28 cellular contexts compared by ENCODE assay signal in the genomic region with DNA sequence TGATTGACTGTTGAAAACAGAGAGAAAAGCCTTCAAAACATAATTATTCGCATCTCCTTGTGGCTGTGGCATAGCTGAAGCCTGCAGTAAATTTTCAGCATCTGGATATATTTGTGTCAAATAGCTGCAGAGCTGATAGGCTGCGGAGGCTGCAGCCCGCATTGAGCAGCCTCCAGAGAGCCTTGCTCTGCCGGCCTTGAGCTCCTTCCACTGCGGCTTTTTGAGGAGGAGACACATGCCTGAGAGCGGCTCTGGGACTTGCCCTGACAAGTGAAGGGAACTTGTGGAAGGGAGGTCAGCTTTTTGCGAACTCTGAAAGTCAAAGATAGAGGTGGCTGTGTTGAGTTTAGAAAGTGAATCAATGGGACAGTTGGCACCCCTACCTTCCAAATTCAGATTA.
A peak's percentile ranks its signal among the peaks of the same experiment; 100 is the strongest.
DNase-seq lines count a peak whose midpoint lies in the region; ATAC-seq and TF ChIP-seq lines count a peak whose summit lies in the region.
"Had no signal": no experiment of that assay in that cellular context is flagged by ENCODE, and none has a peak within 500 bp of the region (broad histone marks: within the 10 kb centered on the region; RNA-seq: fewer than 3 reads in every experiment).

No MANE protein-coding gene starts in this region.

- H3K36me3 Mint-ChIP-seq in GM23338 (ENCODE audit: low read depth) (no peaks in the 10 kb centered on the region), brain (no peaks in the 10 kb centered on the region)
- H3K36me3 Mint-ChIP-seq: CD8-positive, alpha-beta memory T cell had no signal

- H3K79me2 ChIP-seq in GM23338 (replicated peaks; ENCODE audit: insufficient read depth): peaks cover 41% of the 10 kb centered on the region

- H3K4me3 ChIP-seq in GM23338 (no peak overlapping the region), heart left ventricle (no peak overlapping the region), neuronal stem cell (ENCODE audit: low read length in 2 of 2) (no peak overlapping the region), upper lobe of right lung (no peak overlapping the region)
- H3K4me3 ChIP-seq: esophagus squamous epithelium, gastroesophageal sphincter, lower lobe of right lung had no signal

- H3K14ac ChIP-seq in neuronal stem cell (ENCODE audit: low read length): no peak overlapping the region

- H4K91ac ChIP-seq in neuronal stem cell (ENCODE audit: low read depth, low read length, poor library complexity): no peak overlapping the region

- H3K4me1 Mint-ChIP-seq in GM23338: peaks cover 28% of the 10 kb centered on the region
- peaks cover 28% of the 10 kb centered on the region for H3K4me1 Mint-ChIP-seq in brain
- H3K4me1 Mint-ChIP-seq: activated CD4-positive, alpha-beta T cell treated with anti-CD3 and anti-CD28 coated beads, Interleukin-2, amount 10 ng/mL, durations not matched to agents 7 days and 5 days; B cell; CD8-positive, alpha-beta memory T cell had no signal

- no peak overlapping the region for H3K4ac ChIP-seq in neuronal stem cell (ENCODE audit: low read length)

- no peak overlapping the region for H2AK5ac ChIP-seq in neuronal stem cell (ENCODE audit: low read depth, low read length)

- H2BK120ac ChIP-seq in neuronal stem cell (ENCODE audit: low read depth, low read length): no peak overlapping the region

- H3K27ac ChIP-seq in GM23338 (ENCODE audit: low read depth): 0 out of 2 replicates have a peak overlapping the region, but pooled peaks have one; percentile 70
- H3K27ac ChIP-seq in heart left ventricle: peak overlapping the region in 7 of 12 donors; percentile 15 to 55 (median 31)
- no peak overlapping the region for H3K27ac ChIP-seq in neuronal stem cell (replicated peaks; ENCODE audit: low read length)
- no peak overlapping the region for H3K27ac ChIP-seq in upper lobe of right lung
- H3K27ac ChIP-seq: esophagus squamous epithelium, gastroesophageal sphincter, lower lobe of right lung, WERI-Rb-1 had no signal

- H2BK5ac ChIP-seq in neuronal stem cell (ENCODE audit: low read length): no peak overlapping the region

- H3K36me3 ChIP-seq in GM23338 (ENCODE audit: insufficient read depth) (no peaks in the 10 kb centered on the region), heart left ventricle (peaks cover 0 to 11% (median 0%) of the 10 kb centered on the region in 9 donors), neuronal stem cell (replicated peaks in 1 of 2; ENCODE audit: control insufficient read depth in 2 of 2, insufficient read depth in 2 of 2, low read length in 2 of 2) (no peaks in the 10 kb centered on the region), upper lobe of right lung (no peaks in the 10 kb centered on the region)
- H3K36me3 ChIP-seq: esophagus squamous epithelium, gastroesophageal sphincter, lower lobe of right lung, WERI-Rb-1 had no signal

- DNase-seq in GM23338 (ENCODE audit: low spot score): peak; percentile 34
- DNase-seq in heart left ventricle: no peak
- DNase-seq in neuronal stem cell (ENCODE audit: low spot score): no peak
- no peak for DNase-seq in H4 (ENCODE audit: low spot score)
- DNase-seq in upper lobe of right lung: no peak
- no peak for DNase-seq in occipital lobe (lab: John Stamatoyannopoulos, UW)
- DNase-seq: activated CD4-positive, alpha-beta T cell treated with anti-CD3 and anti-CD28 coated beads, Interleukin-2, amount 10 ng/mL, durations not matched to agents 7 days and 5 days; activated T-cell treated with anti-CD3 and anti-CD28 coated beads, Interleukin-2, amount 50 U/mL, for 4 hours; CD8-positive, alpha-beta memory T cell; cortex of kidney; esophagus squamous epithelium; kidney; lower lobe of right lung; NCI-H1105; NCI-H1930; NCI-H2227 treated with DMSO at 0.1 percent for 48 hours; nephron progenitor cell; stimulated activated CD4-positive, alpha-beta T cell treated with anti-CD3 and anti-CD28 coated beads, Interleukin-4, amount 100 ng/mL, for 4 hours; stimulated activated naive CD4-positive, alpha-beta T cell; SW 1271; T1000; WERI-Rb-1 had no signal

- no peak overlapping the region for H3K4me3 Mint-ChIP-seq in GM23338
- peak overlapping the region in 1 of 5 experiments; percentile 30 for H3K4me3 Mint-ChIP-seq in brain
- H3K4me3 Mint-ChIP-seq: activated CD4-positive, alpha-beta T cell treated with anti-CD3 and anti-CD28 coated beads, Interleukin-2, amount 10 ng/mL, durations not matched to agents 7 days and 5 days; activated T-cell treated with anti-CD3 and anti-CD28 coated beads, Interleukin-2, amount 50 U/mL, for 4 hours; B cell; CD8-positive, alpha-beta memory T cell; nephron progenitor cell had no signal

- H3K9me3 Mint-ChIP-seq in GM23338 (no peaks in the 10 kb centered on the region), brain (peaks cover 0 to 3% (median 0%) of the 10 kb centered on the region in 5 experiments)
- H3K9me3 Mint-ChIP-seq: activated CD4-positive, alpha-beta T cell treated with anti-CD3 and anti-CD28 coated beads, Interleukin-2, amount 10 ng/mL, durations not matched to agents 7 days and 5 days; activated T-cell treated with anti-CD3 and anti-CD28 coated beads, Interleukin-2, amount 50 U/mL, for 4 hours; nephron progenitor cell had no signal

- no peak for TF ChIP-seq POLR2A in heart left ventricle (IDR thresholded peaks at IDR 0.05)

- no peak overlapping the region for H2BK15ac ChIP-seq in neuronal stem cell (ENCODE audit: low read length)

- no peaks in the 10 kb centered on the region for H3K27me3 Mint-ChIP-seq in GM23338 (ENCODE audit: insufficient read depth, low read depth, poor library complexity)
- peaks cover 5% of the 10 kb centered on the region for H3K27me3 Mint-ChIP-seq in brain
- H3K27me3 Mint-ChIP-seq: activated CD4-positive, alpha-beta T cell treated with anti-CD3 and anti-CD28 coated beads, Interleukin-2, amount 10 ng/mL, durations not matched to agents 7 days and 5 days; B cell had no signal

- H3K27ac Mint-ChIP-seq in GM23338 (peak overlapping the region; percentile 86), brain (peak overlapping the region in 3 of 5 experiments; percentile 32 to 86 (median 32))
- H3K27ac Mint-ChIP-seq: activated CD4-positive, alpha-beta T cell treated with anti-CD3 and anti-CD28 coated beads, Interleukin-2, amount 10 ng/mL, durations not matched to agents 7 days and 5 days; B cell; nephron progenitor cell had no signal

- H3K9me3 ChIP-seq in heart left ventricle (no peaks in the 10 kb centered on the region), neuronal stem cell (replicated peaks in 1 of 2; ENCODE audit: control insufficient read depth in 2 of 2, insufficient read depth in 1 of 2, low read depth in 1 of 2, low read length in 2 of 2) (no peaks in the 10 kb centered on the region), upper lobe of right lung (no peaks in the 10 kb centered on the region)
- H3K9me3 ChIP-seq: esophagus squamous epithelium, gastroesophageal sphincter, lower lobe of right lung had no signal

- no peaks in the 10 kb centered on the region for H4K20me1 ChIP-seq in GM23338 (replicated peaks; ENCODE audit: insufficient read depth)

- ATAC-seq in GM23338: peak; percentile 67
- ATAC-seq in heart left ventricle: peak; percentile 18 to 40 (median 22)
- ATAC-seq in upper lobe of right lung: no peak
- ATAC-seq: activated T-cell treated with anti-CD3 and anti-CD28 coated beads, Interleukin-2, amount 50 U/mL, for 4 hours; gastroesophageal sphincter; HCT116; lower lobe of right lung; Panc1; sciatic nerve had no signal

- peaks cover 33% of the 10 kb centered on the region for H3K4me1 ChIP-seq in GM23338 (ENCODE audit: insufficient read depth)
- H3K4me1 ChIP-seq in heart left ventricle: peaks cover 0 to 94% (median 37%) of the 10 kb centered on the region in 12 donors
- H3K4me1 ChIP-seq in neuronal stem cell (ENCODE audit: control insufficient read depth in 2 of 2, insufficient read depth in 1 of 2, low read depth in 1 of 2, low read length in 2 of 2): peaks cover 0 to 3% of the 10 kb centered on the region in 2 donors
- H3K4me1 ChIP-seq in upper lobe of right lung: peaks cover 4% of the 10 kb centered on the region
- H3K4me1 ChIP-seq: esophagus squamous epithelium, lower lobe of right lung had no signal

- H3K79me1 ChIP-seq in neuronal stem cell (ENCODE audit: low read depth, low read length): no peaks in the 10 kb centered on the region

- no peak overlapping the region for H2BK12ac ChIP-seq in neuronal stem cell (ENCODE audit: low read length)

- 27 to 33% (median 29%) methylated on average over 7 of the region's 7 CpGs for whole genome bisulfite sequencing in heart left ventricle, 4 donors
- WGBS in neuronal stem cell (ENCODE audit: extremely low coverage in 2 of 2, insufficient read length in 2 of 2, insufficient replicate concordance in 1 of 2), 2 donors: no CpG with 5 or more reads among the region's 7 CpGs

- TF ChIP-seq CTCF in GM23338 (conservative IDR thresholded peaks at IDR 0.05; ENCODE audit: low read depth in 2 of 2) (no peak), brain (conservative IDR thresholded peaks at IDR 0.05) (no peak), heart left ventricle (IDR thresholded peaks at IDR 0.05) (no peak), upper lobe of right lung (IDR thresholded peaks at IDR 0.05) (no peak)

- no peaks in the 10 kb centered on the region for H3K27me3 ChIP-seq in GM23338 (ENCODE audit: insufficient read depth)
- H3K27me3 ChIP-seq in heart left ventricle: no peaks in the 10 kb centered on the region
- no peaks in the 10 kb centered on the region for H3K27me3 ChIP-seq in neuronal stem cell (ENCODE audit: control insufficient read depth in 3 of 3, insufficient read depth in 3 of 3, low read depth in 1 of 3, low read length in 3 of 3)
- no peaks in the 10 kb centered on the region for H3K27me3 ChIP-seq in upper lobe of right lung
- H3K27me3 ChIP-seq: esophagus squamous epithelium, gastroesophageal sphincter had no signal

- H2AFZ ChIP-seq in GM23338: no peak overlapping the region
- H2AFZ ChIP-seq in neuronal stem cell (ENCODE audit: low read length): peak overlapping the region; percentile 83

- no peak overlapping the region for H4K8ac ChIP-seq in neuronal stem cell (ENCODE audit: low read depth, low read length)

- intact Hi-C loops in heart left ventricle (cut with DNase I): no loop called here
- intact Hi-C loops in upper lobe of right lung (cut with DNase I): no loop called here

- H3K9ac ChIP-seq in neuronal stem cell (ENCODE audit: low read depth, low read length, poor library complexity): no peak overlapping the region

- no peaks in the 10 kb centered on the region for H3K9me2 ChIP-seq in GM23338 (ENCODE audit: insufficient read depth)

- H3K4me2 ChIP-seq in GM23338: no peak overlapping the region
- no peak overlapping the region for H3K4me2 ChIP-seq in neuronal stem cell (ENCODE audit: insufficient read depth, low read length, poor library complexity, severe bottlenecking)

- H3K18ac ChIP-seq in neuronal stem cell (ENCODE audit: low read length): peak overlapping the region; percentile 84

- H3F3A ChIP-seq in GM23338 (replicated peaks; ENCODE audit: low read depth): no peaks in the 10 kb centered on the region

- no peak overlapping the region for H3K23ac ChIP-seq in neuronal stem cell (ENCODE audit: low read depth, low read length, poor library complexity)

TF ChIP-seq in GM23338, 12 proteins besides CTCF, POLR2A, EP300 and RAD21 (continues in another document):
- TF ChIP-seq JUNB (IDR thresholded peaks at IDR 0.05; ENCODE audit: unreplicated experiment) (no peak), EZH2phosphoT487 (IDR thresholded peaks at IDR 0.05; ENCODE audit: unreplicated experiment) (no peak)

Comparison
In these comparisons a context has a peak if more than half of its experiments do, and no peak if none do; other contexts are left out.
1. H3K27ac ChIP-seq: peak in GM23338 (single experiment) and heart left ventricle (7 of 12); none in neuronal stem cell (single experiment) and upper lobe of right lung (single experiment).